Comparison of ENCODE assay signal across 21 cellular contexts in the genomic region with DNA sequence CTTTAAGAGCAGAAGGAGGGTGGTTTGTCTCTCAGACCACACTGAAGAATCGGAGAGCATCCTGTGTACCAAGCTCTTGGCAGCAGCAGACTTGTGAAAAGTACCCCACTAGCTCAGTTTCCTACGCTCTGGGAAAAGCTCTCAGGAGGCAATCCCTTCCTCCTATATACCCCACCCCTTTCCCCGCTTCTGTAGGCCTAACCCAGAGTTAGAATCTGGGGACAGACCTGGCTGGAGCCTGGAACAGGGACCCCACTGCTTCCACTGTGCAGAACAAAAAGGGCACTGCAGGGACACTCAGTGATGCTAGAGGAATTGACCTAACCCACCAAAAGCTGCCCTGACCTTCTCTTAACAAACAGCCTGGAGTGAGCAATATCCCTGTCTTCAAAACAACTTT.
"Had no signal": no experiment of that assay in that cellular context is flagged by ENCODE, and none has a peak within 500 bp of the region (broad histone marks: within the 10 kb centered on the region; RNA-seq: fewer than 3 reads in every experiment).

No MANE protein-coding gene starts in this region.

- H3K27me3 ChIP-seq: cardiac muscle cell, foreskin keratinocyte, upper lobe of left lung had no signal

- DNase-seq: activated CD4-positive, alpha-beta T cell treated with anti-CD3 and anti-CD28 coated beads, Interleukin-2, amount 50 U/mL, for 1 hour; activated CD4-positive, CD25-positive, alpha-beta regulatory T cell treated with anti-CD3 and anti-CD28 coated beads, Interleukin-2, amount 50 U/mL, for 72 hours; activated CD8-positive, alpha-beta T cell treated with anti-CD3 and anti-CD28 coated beads, Interleukin-2, amount 10 ng/mL, durations not matched to agents 7 days and 5 days; activated gamma-delta T cell; activated naive CD4-positive, alpha-beta T cell treated with anti-CD3 and anti-CD28 coated beads, Interleukin-2, amount 50 U/mL, for 16 hours; activated naive CD8-positive, alpha-beta T cell treated with anti-CD3 and anti-CD28 coated beads, Interleukin-2, amount 50 U/mL, for 24 hours; effector CD8-positive, alpha-beta T cell; foreskin keratinocyte; immature natural killer cell; naive thymus-derived CD8-positive, alpha-beta T cell; stimulated activated CD4-positive, alpha-beta T cell treated with anti-CD3 and anti-CD28 coated beads, Interleukin-4, amount 100 ng/mL, for 1 hour; stimulated activated naive CD4-positive, alpha-beta T cell; upper lobe of left lung had no signal

- H3K4me3 Mint-ChIP-seq: activated CD8-positive, alpha-beta T cell treated with anti-CD3 and anti-CD28 coated beads, Interleukin-2, amount 10 ng/mL, durations not matched to agents 7 days and 5 days; activated naive CD8-positive, alpha-beta T cell treated with anti-CD3 and anti-CD28 coated beads, Interleukin-2, amount 50 U/mL, for 24 hours; activated T-helper 1 cell treated with anti-CD3 and anti-CD28 coated beads, Interleukin-12 subunit alpha, Interleukin-12 subunit beta, Interleukin-2, Interleukin-4 antibody, amounts not matched to agents 30 ng/mL and 10 ng/mL and 1 ng/mL, durations not matched to agents 14 hours and 24 hours and 36 hours; dendritic cell treated with granulocyte-macrophage colony-stimulating factor and Interleukin-4, amounts not matched to agents 40 ng/mL and 50 ng/mL, for 4 days; immature natural killer cell; mesothelial cell of epicardium; naive thymus-derived CD8-positive, alpha-beta T cell had no signal

- H3K4me1 Mint-ChIP-seq: activated naive CD8-positive, alpha-beta T cell treated with anti-CD3 and anti-CD28 coated beads, Interleukin-2, amount 50 U/mL, for 24 hours; immature natural killer cell; mesothelial cell of epicardium; naive thymus-derived CD8-positive, alpha-beta T cell had no signal

- H3K36me3 ChIP-seq: cardiac muscle cell, upper lobe of left lung had no signal

- ATAC-seq: activated CD8-positive, alpha-beta T cell treated with anti-CD3 and anti-CD28 coated beads, Interleukin-2, amount 10 ng/mL, durations not matched to agents 7 days and 5 days; activated naive CD8-positive, alpha-beta T cell treated with anti-CD3 and anti-CD28 coated beads, Interleukin-2, amount 50 U/mL, for 24 hours; foreskin keratinocyte; left lobe of liver; naive thymus-derived CD8-positive, alpha-beta T cell had no signal

- H3K27me3 Mint-ChIP-seq: activated naive CD8-positive, alpha-beta T cell treated with anti-CD3 and anti-CD28 coated beads, Interleukin-2, amount 50 U/mL, for 24 hours; dendritic cell treated with granulocyte-macrophage colony-stimulating factor and Interleukin-4, amounts not matched to agents 40 ng/mL and 50 ng/mL, for 4 days had no signal

- H3K9me3 ChIP-seq: upper lobe of left lung had no signal

- H3K27ac Mint-ChIP-seq: activated CD8-positive, alpha-beta T cell treated with anti-CD3 and anti-CD28 coated beads, Interleukin-2, amount 10 ng/mL, durations not matched to agents 7 days and 5 days; activated naive CD8-positive, alpha-beta T cell treated with anti-CD3 and anti-CD28 coated beads, Interleukin-2, amount 50 U/mL, for 24 hours; activated T-helper 1 cell treated with anti-CD3 and anti-CD28 coated beads, Interleukin-12 subunit alpha, Interleukin-12 subunit beta, Interleukin-2, Interleukin-4 antibody, amounts not matched to agents 30 ng/mL and 10 ng/mL and 1 ng/mL, durations not matched to agents 14 hours and 24 hours and 36 hours; dendritic cell treated with granulocyte-macrophage colony-stimulating factor and Interleukin-4, amounts not matched to agents 40 ng/mL and 50 ng/mL, for 4 days; immature natural killer cell; mesothelial cell of epicardium; naive thymus-derived CD8-positive, alpha-beta T cell; progenitor cell of endocrine pancreas had no signal

- H3K4me3 ChIP-seq: cardiac muscle cell, lung, upper lobe of left lung had no signal

- H3K27ac ChIP-seq: cardiac muscle cell, foreskin keratinocyte, upper lobe of left lung, VCaP had no signal

- H3K36me3 Mint-ChIP-seq: immature natural killer cell; mesothelial cell of epicardium; naive thymus-derived CD8-positive, alpha-beta T cell had no signal

- H3K9me3 Mint-ChIP-seq: activated naive CD8-positive, alpha-beta T cell treated with anti-CD3 and anti-CD28 coated beads, Interleukin-2, amount 50 U/mL, for 24 hours; activated T-helper 1 cell treated with anti-CD3 and anti-CD28 coated beads, Interleukin-12 subunit alpha, Interleukin-12 subunit beta, Interleukin-2, Interleukin-4 antibody, amounts not matched to agents 30 ng/mL and 10 ng/mL and 1 ng/mL, durations not matched to agents 14 hours and 24 hours and 36 hours; dendritic cell treated with granulocyte-macrophage colony-stimulating factor and Interleukin-4, amounts not matched to agents 40 ng/mL and 50 ng/mL, for 4 days; mesothelial cell of epicardium; naive thymus-derived CD8-positive, alpha-beta T cell had no signal

- H3K4me1 ChIP-seq: foreskin keratinocyte, upper lobe of left lung had no signal
